Comparison of ENCODE assay signal across 1 cellular context in the genomic region with DNA sequence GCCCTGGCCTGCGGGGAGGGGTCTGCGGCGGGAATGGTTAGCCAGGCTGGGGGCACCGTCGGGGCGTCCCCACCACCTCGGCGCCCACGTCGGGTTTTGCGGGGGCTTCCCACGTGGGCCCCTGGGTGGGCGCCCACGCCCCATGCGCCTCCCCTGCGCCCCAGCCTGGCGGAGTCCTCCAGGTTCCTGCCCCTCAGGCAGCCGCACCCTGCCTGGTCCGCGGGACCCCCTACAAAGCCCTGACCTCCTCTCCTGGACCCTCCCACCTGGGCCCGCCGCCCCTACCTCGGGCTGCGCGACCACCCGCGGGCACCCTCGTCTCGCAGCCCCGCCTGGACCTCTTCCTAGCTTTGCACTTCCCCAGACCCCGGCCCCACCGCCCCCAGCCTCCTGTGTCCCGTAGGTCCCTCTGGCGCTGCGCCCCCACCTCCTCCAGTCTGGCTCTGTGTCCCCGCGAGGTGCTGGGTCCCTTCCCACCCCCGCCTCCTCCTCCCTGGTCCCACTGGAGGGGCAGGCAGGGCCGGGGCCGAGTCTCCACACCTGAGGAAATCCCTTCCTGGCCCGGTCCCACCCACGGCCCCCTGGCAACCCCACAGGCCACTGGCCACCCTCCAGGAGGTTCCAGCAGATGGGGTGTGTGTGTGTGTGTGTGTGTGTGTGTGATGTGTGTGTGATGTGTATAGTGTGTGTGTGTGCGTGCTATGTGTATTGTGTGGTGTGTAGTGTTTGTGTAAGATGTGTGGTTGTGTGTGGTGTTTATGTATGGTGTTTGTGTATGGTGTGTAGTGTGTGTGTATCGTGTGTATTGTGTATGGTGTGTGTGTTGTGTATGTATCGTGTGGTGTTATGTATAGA.
TF ChIP-seq lines count a peak whose summit lies in the region.

No MANE protein-coding gene starts in this region.

TF ChIP-seq in K562, 482 proteins besides CTCF, POLR2A, EP300 and RAD21 (continued from another document):
- TF ChIP-seq ZBTB2 (IDR thresholded peaks at IDR 0.05) (no peak), COPS2 (conservative IDR thresholded peaks at IDR 0.05) (no peak), CREM (IDR thresholded peaks at IDR 0.05; ENCODE audit: low read depth) (no peak), PHB2 (IDR thresholded peaks at IDR 0.05; ENCODE audit: low read depth) (no peak), NR2C2 (CRISPR knock-in tag; IDR thresholded peaks at IDR 0.05) (no peak), NR2C2 (tag; IDR thresholded peaks at IDR 0.05) (no peak), ZFP1 (CRISPR knock-in tag; IDR thresholded peaks at IDR 0.05) (no peak), RBM17 (IDR thresholded peaks at IDR 0.05; ENCODE audit: borderline replicate concordance, low read depth, low read length) (no peak), PCBP2 (IDR thresholded peaks at IDR 0.05; ENCODE audit: low read depth, low read length, poor library complexity, severe bottlenecking) (no peak), BRCA1 (IDR thresholded peaks at IDR 0.05) (no peak), BRCA1 (CRISPR knock-in tag; IDR thresholded peaks at IDR 0.05) (no peak), SRSF3 (IDR thresholded peaks at IDR 0.05; ENCODE audit: insufficient read depth, low read length) (no peak), MTA2 (IDR thresholded peaks at IDR 0.05; ENCODE audit: low read depth) (no peak), ZNF592 (IDR thresholded peaks at IDR 0.05) (no peak), CC2D1A (IDR thresholded peaks at IDR 0.05) (no peak), IRF9 (tag; IDR thresholded peaks at IDR 0.05) (0 out of 2 replicates have a peak, but pooled peaks have one; percentile 10), ZBED1 (IDR thresholded peaks at IDR 0.05) (no peak), RBM25 (IDR thresholded peaks at IDR 0.05; ENCODE audit: low read depth, low read length, severe bottlenecking) (no peak), ESRRB (CRISPR knock-in tag; IDR thresholded peaks at IDR 0.05; ENCODE audit: borderline replicate concordance) (no peak), RFX7 (CRISPR knock-in tag; IDR thresholded peaks at IDR 0.05) (no peak), CSDE1 (IDR thresholded peaks at IDR 0.05) (no peak), ZC3H8 (IDR thresholded peaks at IDR 0.05) (no peak), RNF2 (IDR thresholded peaks at IDR 0.05) (no peak), RERE (CRISPR knock-in tag; IDR thresholded peaks at IDR 0.05; ENCODE audit: borderline replicate concordance) (no peak), ZNF507 (tag; conservative IDR thresholded peaks at IDR 0.05) (no peak), U2AF2 (optimal IDR thresholded peaks at IDR 0.05; ENCODE audit: low read depth, low read length) (no peak), SMC3 (conservative IDR thresholded peaks at IDR 0.05; ENCODE audit: insufficient read depth, low read depth, low read length) (no peak), E2F3 (CRISPR knock-in tag; IDR thresholded peaks at IDR 0.05) (no peak), ARID1B (IDR thresholded peaks at IDR 0.05) (0 out of 2 replicates have a peak, but pooled peaks have one; percentile 12), MTF1 (CRISPR knock-in tag; IDR thresholded peaks at IDR 0.05; ENCODE audit: borderline replicate concordance) (no peak), ZBTB34 (CRISPR knock-in tag; IDR thresholded peaks at IDR 0.05) (no peak)
- TF ChIP-seq, protein P1, sequence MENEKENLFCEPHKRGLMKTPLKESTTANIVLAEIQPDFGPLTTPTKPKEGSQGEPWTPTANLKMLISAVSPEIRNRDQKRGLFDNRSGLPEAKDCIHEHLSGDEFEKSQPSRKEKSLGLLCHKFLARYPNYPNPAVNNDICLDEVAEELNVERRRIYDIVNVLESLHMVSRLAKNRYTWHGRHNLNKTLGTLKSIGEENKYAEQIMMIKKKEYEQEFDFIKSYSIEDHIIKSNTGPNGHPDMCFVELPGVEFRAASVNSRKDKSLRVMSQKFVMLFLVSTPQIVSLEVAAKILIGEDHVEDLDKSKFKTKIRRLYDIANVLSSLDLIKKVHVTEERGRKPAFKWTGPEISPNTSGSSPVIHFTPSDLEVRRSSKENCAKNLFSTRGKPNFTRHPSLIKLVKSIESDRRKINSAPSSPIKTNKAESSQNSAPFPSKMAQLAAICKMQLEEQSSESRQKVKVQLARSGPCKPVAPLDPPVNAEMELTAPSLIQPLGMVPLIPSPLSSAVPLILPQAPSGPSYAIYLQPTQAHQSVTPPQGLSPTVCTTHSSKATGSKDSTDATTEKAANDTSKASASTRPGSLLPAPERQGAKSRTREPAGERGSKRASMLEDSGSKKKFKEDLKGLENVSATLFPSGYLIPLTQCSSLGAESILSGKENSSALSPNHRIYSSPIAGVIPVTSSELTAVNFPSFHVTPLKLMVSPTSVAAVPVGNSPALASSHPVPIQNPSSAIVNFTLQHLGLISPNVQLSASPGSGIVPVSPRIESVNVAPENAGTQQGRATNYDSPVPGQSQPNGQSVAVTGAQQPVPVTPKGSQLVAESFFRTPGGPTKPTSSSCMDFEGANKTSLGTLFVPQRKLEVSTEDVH (IDR thresholded peaks at IDR 0.05; ENCODE audit: low read depth, partially characterized antibody), result no peak
- TF ChIP-seq, protein P2, sequence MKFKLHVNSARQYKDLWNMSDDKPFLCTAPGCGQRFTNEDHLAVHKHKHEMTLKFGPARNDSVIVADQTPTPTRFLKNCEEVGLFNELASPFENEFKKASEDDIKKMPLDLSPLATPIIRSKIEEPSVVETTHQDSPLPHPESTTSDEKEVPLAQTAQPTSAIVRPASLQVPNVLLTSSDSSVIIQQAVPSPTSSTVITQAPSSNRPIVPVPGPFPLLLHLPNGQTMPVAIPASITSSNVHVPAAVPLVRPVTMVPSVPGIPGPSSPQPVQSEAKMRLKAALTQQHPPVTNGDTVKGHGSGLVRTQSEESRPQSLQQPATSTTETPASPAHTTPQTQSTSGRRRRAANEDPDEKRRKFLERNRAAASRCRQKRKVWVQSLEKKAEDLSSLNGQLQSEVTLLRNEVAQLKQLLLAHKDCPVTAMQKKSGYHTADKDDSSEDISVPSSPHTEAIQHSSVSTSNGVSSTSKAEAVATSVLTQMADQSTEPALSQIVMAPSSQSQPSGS (CRISPR knock-in tag; IDR thresholded peaks at IDR 0.05), result no peak
- TF ChIP-seq, protein P3, sequence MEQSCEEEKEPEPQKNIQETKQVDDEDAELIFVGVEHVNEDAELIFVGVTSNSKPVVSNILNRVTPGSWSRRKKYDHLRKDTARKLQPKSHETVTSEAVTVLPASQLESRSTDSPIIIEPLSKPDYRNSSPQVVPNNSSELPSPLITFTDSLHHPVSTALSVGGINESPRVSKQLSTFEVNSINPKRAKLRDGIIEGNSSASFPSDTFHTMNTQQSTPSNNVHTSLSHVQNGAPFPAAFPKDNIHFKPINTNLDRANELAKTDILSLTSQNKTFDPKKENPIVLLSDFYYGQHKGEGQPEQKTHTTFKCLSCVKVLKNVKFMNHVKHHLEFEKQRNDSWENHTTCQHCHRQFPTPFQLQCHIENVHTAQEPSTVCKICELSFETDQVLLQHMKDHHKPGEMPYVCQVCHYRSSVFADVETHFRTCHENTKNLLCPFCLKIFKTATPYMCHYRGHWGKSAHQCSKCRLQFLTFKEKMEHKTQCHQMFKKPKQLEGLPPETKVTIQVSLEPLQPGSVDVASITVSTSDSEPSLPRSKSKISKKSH (CRISPR knock-in tag; IDR thresholded peaks at IDR 0.05), result no peak
- TF ChIP-seq, protein P4, sequence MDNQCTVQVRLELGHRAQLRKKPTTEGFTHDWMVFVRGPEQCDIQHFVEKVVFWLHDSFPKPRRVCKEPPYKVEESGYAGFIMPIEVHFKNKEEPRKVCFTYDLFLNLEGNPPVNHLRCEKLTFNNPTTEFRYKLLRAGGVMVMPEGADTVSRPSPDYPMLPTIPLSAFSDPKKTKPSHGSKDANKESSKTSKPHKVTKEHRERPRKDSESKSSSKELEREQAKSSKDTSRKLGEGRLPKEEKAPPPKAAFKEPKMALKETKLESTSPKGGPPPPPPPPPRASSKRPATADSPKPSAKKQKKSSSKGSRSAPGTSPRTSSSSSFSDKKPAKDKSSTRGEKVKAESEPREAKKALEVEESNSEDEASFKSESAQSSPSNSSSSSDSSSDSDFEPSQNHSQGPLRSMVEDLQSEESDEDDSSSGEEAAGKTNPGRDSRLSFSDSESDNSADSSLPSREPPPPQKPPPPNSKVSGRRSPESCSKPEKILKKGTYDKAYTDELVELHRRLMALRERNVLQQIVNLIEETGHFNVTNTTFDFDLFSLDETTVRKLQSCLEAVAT (IDR thresholded peaks at IDR 0.05), result peak in 1 of 2 experiments; percentile 25; a peak in 1 of 4 replicates
TF ChIP-seq in K562: peak in this region for 10.
